In the genomic region with DNA sequence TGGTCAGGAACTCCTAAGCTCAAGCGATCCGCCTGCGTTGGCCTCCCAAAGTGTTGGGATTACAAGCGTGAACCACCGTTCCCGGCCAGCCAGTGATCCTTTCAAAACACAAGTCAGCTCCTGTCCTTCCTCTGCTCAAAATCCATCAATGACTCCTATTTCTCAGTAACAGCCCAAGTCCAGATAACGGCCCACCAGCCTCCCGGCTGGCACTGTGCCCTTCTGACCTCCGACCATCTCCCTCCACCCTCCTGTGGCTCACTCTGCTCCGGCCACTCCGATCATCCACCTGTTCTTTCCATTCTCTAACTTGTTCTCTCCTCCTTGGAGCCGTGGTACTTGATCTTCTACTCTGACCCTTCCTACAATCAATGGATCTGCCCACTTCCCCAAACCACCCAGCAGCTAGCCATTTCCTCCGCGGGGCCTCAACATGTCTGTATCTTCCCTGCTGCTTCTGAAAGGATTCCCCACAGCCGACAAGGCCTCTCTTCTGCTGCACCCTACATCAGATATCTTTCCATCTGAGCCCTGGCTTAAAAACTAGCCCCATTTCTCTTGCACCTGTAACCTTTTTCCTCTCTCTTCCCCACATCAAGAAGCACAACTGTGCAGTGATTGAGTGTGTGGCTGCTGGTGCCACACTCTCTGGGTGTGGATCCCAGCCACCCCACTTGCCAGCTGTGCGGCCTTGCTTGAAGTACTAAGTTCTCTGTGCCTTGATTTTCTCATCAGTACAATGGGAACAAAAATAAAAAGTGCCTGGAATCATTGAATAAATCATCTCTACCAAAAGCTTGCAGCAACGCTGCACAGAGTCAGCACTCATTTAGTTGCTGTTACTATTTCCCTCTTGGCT, we compare ENCODE assay signal across 1 cellular context.
TF ChIP-seq lines count a peak whose summit lies in the region.

No MANE protein-coding gene starts in this region.

TF ChIP-seq in GM23338, 12 proteins besides CTCF, POLR2A, EP300 and RAD21:
- no peak for TF ChIP-seq EZH2 (IDR thresholded peaks at IDR 0.05; ENCODE audit: low read depth, unreplicated experiment)
- no peak for TF ChIP-seq EZH2phosphoT487 (IDR thresholded peaks at IDR 0.05; ENCODE audit: unreplicated experiment)
- no peak for TF ChIP-seq ZNF114 (CRISPR knock-in tag; IDR thresholded peaks at IDR 0.05)
- no peak for TF ChIP-seq ZNF331 (CRISPR knock-in tag; IDR thresholded peaks at IDR 0.05; ENCODE audit: low read depth)
- no peak for TF ChIP-seq NANOG (IDR thresholded peaks at IDR 0.05; ENCODE audit: borderline replicate concordance)
- TF ChIP-seq, protein P1, sequence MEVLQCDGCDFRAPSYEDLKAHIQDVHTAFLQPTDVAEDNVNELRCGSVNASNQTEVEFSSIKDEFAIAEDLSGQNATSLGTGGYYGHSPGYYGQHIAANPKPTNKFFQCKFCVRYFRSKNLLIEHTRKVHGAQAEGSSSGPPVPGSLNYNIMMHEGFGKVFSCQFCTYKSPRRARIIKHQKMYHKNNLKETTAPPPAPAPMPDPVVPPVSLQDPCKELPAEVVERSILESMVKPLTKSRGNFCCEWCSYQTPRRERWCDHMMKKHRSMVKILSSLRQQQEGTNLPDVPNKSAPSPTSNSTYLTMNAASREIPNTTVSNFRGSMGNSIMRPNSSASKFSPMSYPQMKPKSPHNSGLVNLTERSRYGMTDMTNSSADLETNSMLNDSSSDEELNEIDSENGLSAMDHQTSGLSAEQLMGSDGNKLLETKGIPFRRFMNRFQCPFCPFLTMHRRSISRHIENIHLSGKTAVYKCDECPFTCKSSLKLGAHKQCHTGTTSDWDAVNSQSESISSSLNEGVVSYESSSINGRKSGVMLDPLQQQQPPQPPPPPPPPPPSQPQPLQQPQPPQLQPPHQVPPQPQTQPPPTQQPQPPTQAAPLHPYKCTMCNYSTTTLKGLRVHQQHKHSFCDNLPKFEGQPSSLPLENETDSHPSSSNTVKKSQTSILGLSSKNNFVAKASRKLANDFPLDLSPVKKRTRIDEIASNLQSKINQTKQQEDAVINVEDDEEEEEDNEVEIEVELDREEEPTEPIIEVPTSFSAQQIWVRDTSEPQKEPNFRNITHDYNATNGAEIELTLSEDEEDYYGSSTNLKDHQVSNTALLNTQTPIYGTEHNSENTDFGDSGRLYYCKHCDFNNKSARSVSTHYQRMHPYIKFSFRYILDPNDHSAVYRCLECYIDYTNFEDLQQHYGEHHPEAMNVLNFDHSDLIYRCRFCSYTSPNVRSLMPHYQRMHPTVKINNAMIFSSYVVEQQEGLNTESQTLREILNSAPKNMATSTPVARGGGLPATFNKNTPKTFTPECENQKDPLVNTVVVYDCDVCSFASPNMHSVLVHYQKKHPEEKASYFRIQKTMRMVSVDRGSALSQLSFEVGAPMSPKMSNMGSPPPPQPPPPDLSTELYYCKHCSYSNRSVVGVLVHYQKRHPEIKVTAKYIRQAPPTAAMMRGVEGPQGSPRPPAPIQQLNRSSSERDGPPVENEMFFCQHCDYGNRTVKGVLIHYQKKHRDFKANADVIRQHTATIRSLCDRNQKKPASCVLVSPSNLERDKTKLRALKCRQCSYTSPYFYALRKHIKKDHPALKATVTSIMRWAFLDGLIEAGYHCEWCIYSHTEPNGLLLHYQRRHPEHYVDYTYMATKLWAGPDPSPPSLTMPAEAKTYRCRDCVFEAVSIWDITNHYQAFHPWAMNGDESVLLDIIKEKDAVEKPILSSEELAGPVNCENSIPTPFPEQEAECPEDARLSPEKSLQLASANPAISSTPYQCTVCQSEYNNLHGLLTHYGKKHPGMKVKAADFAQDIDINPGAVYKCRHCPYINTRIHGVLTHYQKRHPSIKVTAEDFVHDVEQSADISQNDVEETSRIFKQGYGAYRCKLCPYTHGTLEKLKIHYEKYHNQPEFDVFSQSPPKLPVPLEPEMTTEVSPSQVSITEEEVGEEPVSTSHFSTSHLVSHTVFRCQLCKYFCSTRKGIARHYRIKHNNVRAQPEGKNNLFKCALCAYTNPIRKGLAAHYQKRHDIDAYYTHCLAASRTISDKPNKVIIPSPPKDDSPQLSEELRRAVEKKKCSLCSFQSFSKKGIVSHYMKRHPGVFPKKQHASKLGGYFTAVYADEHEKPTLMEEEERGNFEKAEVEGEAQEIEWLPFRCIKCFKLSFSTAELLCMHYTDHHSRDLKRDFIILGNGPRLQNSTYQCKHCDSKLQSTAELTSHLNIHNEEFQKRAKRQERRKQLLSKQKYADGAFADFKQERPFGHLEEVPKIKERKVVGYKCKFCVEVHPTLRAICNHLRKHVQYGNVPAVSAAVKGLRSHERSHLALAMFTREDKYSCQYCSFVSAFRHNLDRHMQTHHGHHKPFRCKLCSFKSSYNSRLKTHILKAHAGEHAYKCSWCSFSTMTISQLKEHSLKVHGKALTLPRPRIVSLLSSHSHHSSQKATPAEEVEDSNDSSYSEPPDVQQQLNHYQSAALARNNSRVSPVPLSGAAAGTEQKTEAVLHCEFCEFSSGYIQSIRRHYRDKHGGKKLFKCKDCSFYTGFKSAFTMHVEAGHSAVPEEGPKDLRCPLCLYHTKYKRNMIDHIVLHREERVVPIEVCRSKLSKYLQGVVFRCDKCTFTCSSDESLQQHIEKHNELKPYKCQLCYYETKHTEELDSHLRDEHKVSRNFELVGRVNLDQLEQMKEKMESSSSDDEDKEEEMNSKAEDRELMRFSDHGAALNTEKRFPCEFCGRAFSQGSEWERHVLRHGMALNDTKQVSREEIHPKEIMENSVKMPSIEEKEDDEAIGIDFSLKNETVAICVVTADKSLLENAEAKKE (CRISPR knock-in tag; IDR thresholded peaks at IDR 0.05), result no peak
- no peak for TF ChIP-seq ETS1 (IDR thresholded peaks at IDR 0.05)
- TF ChIP-seq CREB1 (CRISPR knock-in tag; IDR thresholded peaks at IDR 0.05; ENCODE audit: low read depth), result no peak
- TF ChIP-seq STAT1 (IDR thresholded peaks at IDR 0.05; ENCODE audit: unreplicated experiment), result no peak
- TF ChIP-seq POLR2AphosphoS5 (IDR thresholded peaks at IDR 0.05; ENCODE audit: low read depth), result no peak
- TF ChIP-seq REST (IDR thresholded peaks at IDR 0.05; ENCODE audit: unreplicated experiment), result no peak
- no peak for TF ChIP-seq JUNB (IDR thresholded peaks at IDR 0.05; ENCODE audit: unreplicated experiment)
